ENCODE assay signal across 18 cellular contexts in the genomic region with DNA sequence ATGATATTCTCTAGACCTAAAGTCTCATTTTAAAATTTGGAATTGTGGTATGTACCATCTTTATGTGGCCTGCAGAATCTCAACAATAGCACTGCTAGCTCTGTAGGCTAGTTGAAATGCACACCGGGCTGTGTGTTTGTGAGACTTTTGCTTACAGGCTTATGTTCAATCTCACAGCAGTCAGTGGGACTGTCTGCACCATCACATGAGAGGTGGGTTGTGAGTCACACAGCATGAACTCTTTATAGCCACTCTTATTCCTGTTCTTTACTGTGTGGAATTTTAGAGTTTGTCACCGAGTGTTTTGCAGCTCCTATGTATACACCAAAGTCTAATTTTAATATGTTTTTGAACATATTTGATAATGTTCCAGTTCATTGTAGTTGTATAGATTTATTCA.
A peak's percentile ranks its signal among the peaks of the same experiment; 100 is the strongest.
DNase-seq lines count a peak whose midpoint lies in the region; ATAC-seq, FAIRE-seq and TF ChIP-seq lines count a peak whose summit lies in the region.
"Had no signal": no experiment of that assay in that cellular context is flagged by ENCODE, and none has a peak within 500 bp of the region (broad histone marks: within the 10 kb centered on the region; RNA-seq: fewer than 3 reads in every experiment).

No MANE protein-coding gene starts in this region.

- peak; percentile 16 for DNase-seq in AG08396 (ENCODE audit: low spot score)
- peak; percentile 67 for DNase-seq in HT1080 (ENCODE audit: low read depth)
- no peak for DNase-seq in GM12878 (ENCODE audit: low read depth, low spot score)
- DNase-seq in islet precursor cell = peak; percentile 74
- DNase-seq in medulla oblongata (ENCODE audit: extremely low spot score) = no peak
- no peak for DNase-seq in NK-92 treated with Interleukin-12 subunit alpha and Interleukin-12 subunit beta, amount 100 ng/mL, for 24 hours (lab: John Stamatoyannopoulos, UW)
- DNase-seq in activated naive CD8-positive, alpha-beta T cell treated with anti-CD3 and anti-CD28 coated beads for 36 hours = no peak
- DNase-seq: activated CD4-positive, alpha-beta T cell treated with anti-CD3 and anti-CD28 coated beads, Interleukin-2, amount 50 U/mL, for 1 hour; body of pancreas; C1 segment of cervical spinal cord; NCI-H345; stimulated activated CD4-positive, alpha-beta T cell treated with anti-CD3 and anti-CD28 coated beads, Interleukin-2, amount 100 ng/mL, for 24 hours had no signal

- no peaks in the 10 kb centered on the region for H3K79me2 ChIP-seq in GM12878 (ENCODE audit: control insufficient read depth, insufficient read depth, low read length)

- H3K27ac ChIP-seq in GM12878 (ENCODE audit: control insufficient read depth, insufficient read depth) = no peak overlapping the region
- H3K27ac ChIP-seq: body of pancreas, epithelial cell of prostate had no signal

- H3K4me1 Mint-ChIP-seq in activated naive CD8-positive, alpha-beta T cell treated with anti-CD3 and anti-CD28 coated beads for 36 hours = no peaks in the 10 kb centered on the region
- H3K4me1 Mint-ChIP-seq: stimulated activated effector memory CD8-positive, alpha-beta T cell treated with anti-CD3 and anti-CD28 coated beads, Interleukin-12 subunit alpha, Interleukin-12 subunit beta, amount 100 ng/mL, for 72 hours had no signal

- peaks cover 2% of the 10 kb centered on the region for H3K9me3 Mint-ChIP-seq in activated naive CD8-positive, alpha-beta T cell treated with anti-CD3 and anti-CD28 coated beads for 36 hours
- H3K9me3 Mint-ChIP-seq: stimulated activated effector memory CD8-positive, alpha-beta T cell treated with anti-CD3 and anti-CD28 coated beads, Interleukin-12 subunit alpha, Interleukin-12 subunit beta, amount 100 ng/mL, for 72 hours; T-helper 1 cell treated with Interleukin-12 subunit alpha and Interleukin-12 subunit beta and Interleukin-4 antibody, amounts not matched to agents 30 μg/mL and 1 μg/mL, for 36 hours had no signal

- TF ChIP-seq POLR2A in GM12878 (IDR thresholded peaks at IDR 0.05; ENCODE audit: low read depth, low read length) = no peak

- no peak overlapping the region for H2AFZ ChIP-seq in GM12878 (ENCODE audit: control insufficient read depth, low read depth, low read length)

- no peaks in the 10 kb centered on the region for H3K27me3 ChIP-seq in GM12878 (replicated peaks in 1 of 2; ENCODE audit: control insufficient read depth in 2 of 2, insufficient read depth in 2 of 2, low read length in 1 of 2)
- H3K27me3 ChIP-seq: body of pancreas had no signal

- POLR2A ChIA-PET in GM12878 (lab: Charles Lee) = no interaction called here

- no TSS peak for BruUV-seq in GM12878 (replicated peaks; lab: Mats Ljungman, UMichigan)

- H3K9me3 ChIP-seq in GM12878 (replicated peaks; ENCODE audit: control insufficient read depth, insufficient read depth, low read length) = no peaks in the 10 kb centered on the region
- H3K9me3 ChIP-seq: body of pancreas, HAP-1 had no signal

- H3K4me3 ChIP-seq in GM12878 = no peak overlapping the region
- H3K4me3 ChIP-seq: body of pancreas, HAP-1 had no signal

- no peak for TF ChIP-seq RAD21 in GM12878 (IDR thresholded peaks at IDR 0.05; ENCODE audit: insufficient read depth, low read depth, low read length)

- H3K27me3 Mint-ChIP-seq in activated naive CD8-positive, alpha-beta T cell treated with anti-CD3 and anti-CD28 coated beads for 36 hours = no peaks in the 10 kb centered on the region

- in situ Hi-C loops in GM12878 (cut with MboI) = no loop called here

- TF ChIP-seq CTCF in GM12878 (IDR thresholded peaks at IDR 0.05 in 2 of 3, conservative IDR thresholded peaks at IDR 0.05 in 1 of 3; ENCODE audit: control insufficient read depth in 2 of 3, extremely low read depth in 1 of 3, insufficient read depth in 1 of 3, low read depth in 3 of 3, low read length in 3 of 3) = no peak

- SMC1A ChIA-PET in GM12878 (lab: Charles Lee; ENCODE audit: uncharacterized antibody, unreplicated experiment) = interaction anchor here (0.8 to 0.9 kb wide), 2 partner anchors 11 to 102 kb away, joined by 3 read pairs; no protein-coding TSS in a partner anchor

- no peaks in the 10 kb centered on the region for H3K36me3 Mint-ChIP-seq in activated naive CD8-positive, alpha-beta T cell treated with anti-CD3 and anti-CD28 coated beads for 36 hours
- H3K36me3 Mint-ChIP-seq: stimulated activated effector memory CD8-positive, alpha-beta T cell treated with anti-CD3 and anti-CD28 coated beads, Interleukin-12 subunit alpha, Interleukin-12 subunit beta, amount 100 ng/mL, for 72 hours had no signal

- FAIRE-seq in GM12878 (lab: Jason Lieb, UNC) = no peak
- FAIRE-seq: HepG2 had no signal

- H3K4me3 Mint-ChIP-seq in activated naive CD8-positive, alpha-beta T cell treated with anti-CD3 and anti-CD28 coated beads for 36 hours = no peak overlapping the region
- H3K4me3 Mint-ChIP-seq: stimulated activated effector memory CD8-positive, alpha-beta T cell treated with anti-CD3 and anti-CD28 coated beads, Interleukin-12 subunit alpha, Interleukin-12 subunit beta, amount 100 ng/mL, for 72 hours; T-helper 1 cell treated with Interleukin-12 subunit alpha and Interleukin-12 subunit beta and Interleukin-4 antibody, amounts not matched to agents 30 μg/mL and 1 μg/mL, for 36 hours had no signal

- no peak overlapping the region for H3K27ac Mint-ChIP-seq in activated naive CD8-positive, alpha-beta T cell treated with anti-CD3 and anti-CD28 coated beads for 36 hours
- H3K27ac Mint-ChIP-seq: stimulated activated effector memory CD8-positive, alpha-beta T cell treated with anti-CD3 and anti-CD28 coated beads, Interleukin-12 subunit alpha, Interleukin-12 subunit beta, amount 100 ng/mL, for 72 hours; T-helper 1 cell treated with Interleukin-12 subunit alpha and Interleukin-12 subunit beta and Interleukin-4 antibody, amounts not matched to agents 30 μg/mL and 1 μg/mL, for 36 hours had no signal

- no peaks in the 10 kb centered on the region for H3K4me1 ChIP-seq in GM12878 (ENCODE audit: control insufficient read depth, insufficient read depth, low read length)
- H3K4me1 ChIP-seq: body of pancreas, HAP-1 had no signal

- no peak overlapping the region for H3K4me2 ChIP-seq in GM12878 (ENCODE audit: control insufficient read depth, insufficient read depth)

- RAD21 ChIA-PET in GM12878 (lab: Charles Lee; ENCODE audit: unreplicated experiment) = no interaction called here

- H3K9ac ChIP-seq in GM12878 (ENCODE audit: control insufficient read depth, insufficient read depth, low read length) = no peak overlapping the region

- intact Hi-C loops in GM12878 (cut with micrococcal nuclease; ENCODE audit: unreplicated experiment) = no loop called here

- H4K20me1 ChIP-seq in GM12878 (ENCODE audit: control insufficient read depth, insufficient read depth) = no peaks in the 10 kb centered on the region

- 37% methylated on average over 2 of the region's 2 CpGs for WGBS in GM12878 (ENCODE audit: insufficient coverage, insufficient replicate concordance, low lambda C conversion rate, missing lambda C conversion rate)

- peak; percentile 43; the same call in 2 of the 3 replicates for ATAC-seq in GM12878
- no peak for ATAC-seq in HG03342 (IDR thresholded peaks at IDR 0.05; ENCODE audit: unreplicated experiment)
- ATAC-seq: body of pancreas; HepG2; stimulated activated effector memory CD8-positive, alpha-beta T cell treated with anti-CD3 and anti-CD28 coated beads, Interleukin-12 subunit alpha, Interleukin-12 subunit beta, amount 100 ng/mL, for 72 hours had no signal

- no peaks in the 10 kb centered on the region for H3K36me3 ChIP-seq in GM12878 (ENCODE audit: control insufficient read depth in 2 of 2, insufficient read depth in 2 of 2, low read length in 1 of 2)
- H3K36me3 ChIP-seq: HAP-1 had no signal

- TF ChIP-seq EP300 in GM12878 (IDR thresholded peaks at IDR 0.05; ENCODE audit: borderline replicate concordance in 1 of 2, control insufficient read depth in 1 of 2, low read depth in 2 of 2, low read length in 2 of 2) = no peak

- CTCF ChIA-PET in GM12878 (lab: Yijun Ruan, JAX) = interaction anchor here (0.9 kb wide), 2 partner anchors 22 to 137 kb away, joined by 3 read pairs; no protein-coding TSS in a partner anchor

TF ChIP-seq in GM12878, 131 proteins besides CTCF, POLR2A, EP300 and RAD21:
- no peak for TF ChIP-seq KLF5 (IDR thresholded peaks at IDR 0.05; ENCODE audit: partially characterized antibody)

Comparison
In these comparisons a context has a peak if more than half of its experiments do, and no peak if none do; other contexts are left out.
1. DNase-seq: peak in AG08396 (single experiment), HT1080 (single experiment) and islet precursor cell (single experiment); none in GM12878 (single experiment), medulla oblongata (single experiment), NK-92 treated with Interleukin-12 subunit alpha and Interleukin-12 subunit beta, amount 100 ng/mL, for 24 hours (single experiment) and activated naive CD8-positive, alpha-beta T cell treated with anti-CD3 and anti-CD28 coated beads for 36 hours (single experiment).